ENCODE assay signal across 1 cellular context in genomic region chr11:29310706-29311342, GRCh38.
TF ChIP-seq lines count a peak whose summit lies in the region.

No MANE protein-coding gene starts in this region.

TF ChIP-seq in SK-N-SH treated with all-trans-retinoic acid at 6 μM for 48 hours, 23 proteins besides CTCF, POLR2A, EP300 and RAD21 (continued from another document):
- TF ChIP-seq TOX (CRISPR knock-in tag; IDR thresholded peaks at IDR 0.05; ENCODE audit: borderline replicate concordance) (no peak), CSDC2 (CRISPR knock-in tag; IDR thresholded peaks at IDR 0.05) (no peak), ZNF565 (CRISPR knock-in tag; conservative IDR thresholded peaks at IDR 0.05; ENCODE audit: low read depth) (no peak)
TF ChIP-seq in SK-N-SH treated with all-trans-retinoic acid at 6 μM for 48 hours: peak in this region for 0.
